Comparison of ENCODE assay signal across 18 cellular contexts in the genomic region with DNA sequence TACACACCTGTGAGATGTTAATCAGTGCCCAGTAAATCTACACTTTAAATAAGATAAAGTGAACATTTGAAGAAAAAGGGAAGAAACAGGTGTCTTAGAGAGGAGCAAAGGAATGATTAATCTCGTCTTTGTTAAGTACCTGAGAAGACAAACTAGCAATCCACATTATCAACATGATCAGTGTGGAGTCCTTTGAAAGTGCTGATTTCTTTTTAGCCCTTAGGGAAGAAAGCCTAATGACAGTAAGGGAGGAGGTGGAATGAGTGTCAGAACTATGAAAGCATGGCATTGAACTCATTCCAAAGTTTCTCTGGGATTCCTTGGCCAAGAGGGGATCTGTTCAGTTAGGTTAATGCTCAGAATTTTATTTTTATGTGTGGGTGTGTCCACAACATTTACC.
DNase-seq lines count a peak whose midpoint lies in the region; ATAC-seq, FAIRE-seq and TF ChIP-seq lines count a peak whose summit lies in the region.
"Had no signal": no experiment of that assay in that cellular context is flagged by ENCODE, and none has a peak within 500 bp of the region (broad histone marks: within the 10 kb centered on the region; RNA-seq: fewer than 3 reads in every experiment).

No MANE protein-coding gene starts in this region.

- no peak overlapping the region for H3K4me3 Mint-ChIP-seq in WTC11
- H3K4me3 Mint-ChIP-seq: B cell; CD4-positive, alpha-beta T cell; HFFc6 had no signal

- FAIRE-seq in keratinocyte (lab: Jason Lieb, UNC) = peak; percentile 26
- FAIRE-seq: A204.1, D721Med, K562 had no signal

- intact Hi-C loops in head of caudate nucleus (cut with DNase I) = no loop called here

- H3K4me1 ChIP-seq in keratinocyte (ENCODE audit: control insufficient read depth, extremely low read depth, insufficient read depth, low read length) = peaks cover 17% of the 10 kb centered on the region
- no peaks in the 10 kb centered on the region for H3K4me1 ChIP-seq in GM23248 (ENCODE audit: insufficient read depth)

- no peaks in the 10 kb centered on the region for H3K36me3 Mint-ChIP-seq in WTC11

- no peak overlapping the region for H3K4me3 ChIP-seq in keratinocyte (ENCODE audit: control insufficient read depth in 2 of 3, extremely low read depth in 1 of 3, insufficient read depth in 2 of 3, low read depth in 1 of 3, low read length in 3 of 3)
- no peak overlapping the region for H3K4me3 ChIP-seq in GM23248
- H3K4me3 ChIP-seq: K562 had no signal

- peak; percentile 62 for ATAC-seq in WTC11
- ATAC-seq: K562 had no signal

- no peaks in the 10 kb centered on the region for H3K79me2 ChIP-seq in keratinocyte (ENCODE audit: control insufficient read depth, insufficient read depth, low read length)
- H3K79me2 ChIP-seq in GM23248 (ENCODE audit: insufficient read depth) = no peaks in the 10 kb centered on the region

- H3K27me3 ChIP-seq in keratinocyte (ENCODE audit: control insufficient read depth, extremely low read depth, insufficient read depth, low read length) (no peaks in the 10 kb centered on the region), GM23248 (replicated peaks; ENCODE audit: insufficient read depth) (no peaks in the 10 kb centered on the region)

- dilution Hi-C loops in keratinocyte (cut with MboI; ENCODE audit: extremely low pct_ligation_motif_present, low sequenced_read_pairs) = no loop called here

- H3K9me2 ChIP-seq in GM23248 (ENCODE audit: insufficient read depth) = no peaks in the 10 kb centered on the region

- no peaks in the 10 kb centered on the region for H3K9me3 ChIP-seq in keratinocyte (ENCODE audit: control insufficient read depth, low read depth, low read length)
- H3K9me3 ChIP-seq in GM23248 (ENCODE audit: low read depth) = no peaks in the 10 kb centered on the region

- H3K27ac Mint-ChIP-seq in WTC11 = no peak overlapping the region
- H3K27ac Mint-ChIP-seq: B cell; CD4-positive, alpha-beta T cell; HFFc6 had no signal

- peaks cover 9% of the 10 kb centered on the region for H3K9me3 Mint-ChIP-seq in WTC11
- H3K9me3 Mint-ChIP-seq: CD4-positive, alpha-beta T cell had no signal

- no peaks in the 10 kb centered on the region for H3K36me3 ChIP-seq in keratinocyte (ENCODE audit: control insufficient read depth in 2 of 2, extremely low read depth in 1 of 2, insufficient read depth in 2 of 2, low read length in 2 of 2)
- no peaks in the 10 kb centered on the region for H3K36me3 ChIP-seq in GM23248 (ENCODE audit: low read depth)

- H3K27ac ChIP-seq in keratinocyte (ENCODE audit: control insufficient read depth, insufficient read depth, low read length) = no peak overlapping the region
- no peak overlapping the region for H3K27ac ChIP-seq in GM23248

- H3K9me1 ChIP-seq in keratinocyte (ENCODE audit: control insufficient read depth, extremely low read depth, insufficient read depth, low read length) = no peaks in the 10 kb centered on the region

- DNase-seq in COLO829 (ENCODE audit: low spot score) (peak; percentile 9), ELF-1 (ENCODE audit: low read depth, low spot score) (peak; percentile 11), WTC11 (ENCODE audit: low spot score) (no peak), keratinocyte (ENCODE audit: low read depth, low spot score) (no peak), GM23248 (no peak), DMS153 (lab: John Stamatoyannopoulos, UW) (no peak), head of caudate nucleus (no peak)
- DNase-seq: C1 segment of cervical spinal cord; CD4-positive, alpha-beta T cell; DND-41; GF-D8; GOT3; HCEC 1CT; HFFc6 had no signal

- CTCF ChIA-PET in WTC11 (lab: Charles Lee) = no interaction called here

- POLR2A ChIA-PET in WTC11 (lab: Charles Lee) = no interaction called here

- H4K20me1 ChIP-seq in keratinocyte (ENCODE audit: control insufficient read depth, extremely low read depth, insufficient read depth, low read length) (no peaks in the 10 kb centered on the region), GM23248 (ENCODE audit: insufficient read depth) (no peaks in the 10 kb centered on the region)

- in situ Hi-C loops in GM23248 (cut with MboI) = no loop called here

- WGBS in GM23248 (ENCODE audit: low coverage in 1 of 2, low lambda C conversion rate in 2 of 2, missing lambda C conversion rate in 2 of 2), 2 experiments = 0 to 10% methylated on average over 1 of the region's 1 CpG

- H3K4me1 Mint-ChIP-seq in WTC11 = peaks cover 17% of the 10 kb centered on the region
- H3K4me1 Mint-ChIP-seq: B cell had no signal

- peaks cover 15% of the 10 kb centered on the region for H3K27me3 Mint-ChIP-seq in WTC11 (ENCODE audit: low read depth)
- H3K27me3 Mint-ChIP-seq: B cell; CD4-positive, alpha-beta T cell had no signal

- H3K4me2 ChIP-seq in keratinocyte (ENCODE audit: control insufficient read depth, extremely low read depth, insufficient read depth, low read depth, low read length) (no peak overlapping the region), GM23248 (ENCODE audit: unreplicated experiment) (no peak overlapping the region)

- TF ChIP-seq CTCF in WTC11 (IDR thresholded peaks at IDR 0.05) = no peak
- TF ChIP-seq CTCF in keratinocyte (optimal IDR thresholded peaks at IDR 0.05 in 1 of 3, IDR thresholded peaks at IDR 0.05 in 1 of 3, conservative IDR thresholded peaks at IDR 0.05 in 1 of 3; ENCODE audit: extremely low read depth in 1 of 3, insufficient read depth in 2 of 3, low read length in 3 of 3) = no peak

- H3K9ac ChIP-seq in keratinocyte (ENCODE audit: control insufficient read depth, extremely low read depth, insufficient read depth, low read length) = no peak overlapping the region
- no peak overlapping the region for H3K9ac ChIP-seq in GM23248

- peak overlapping the region; percentile 42 for H2AFZ ChIP-seq in keratinocyte (ENCODE audit: control insufficient read depth, low read length)
- H2AFZ ChIP-seq in GM23248 = no peak overlapping the region

- no peaks in the 10 kb centered on the region for H3F3A ChIP-seq in GM23248 (ENCODE audit: insufficient read depth)

TF ChIP-seq in WTC11, 78 proteins besides CTCF, POLR2A, EP300 and RAD21:
- TF ChIP-seq NFYB (CRISPR knock-in tag; conservative IDR thresholded peaks at IDR 0.05; ENCODE audit: low read depth) (no peak), MXD4 (CRISPR knock-in tag; IDR thresholded peaks at IDR 0.05; ENCODE audit: borderline replicate concordance) (no peak), ETV6 (CRISPR knock-in tag; IDR thresholded peaks at IDR 0.05) (no peak)

Comparison
In these comparisons a context has a peak if more than half of its experiments do, and no peak if none do; other contexts are left out.
1. DNase-seq: peak in COLO829 (single experiment) and ELF-1 (single experiment); none in WTC11 (single experiment), keratinocyte (single experiment), GM23248 (single experiment), DMS153 (single experiment) and head of caudate nucleus (0 of 42).